Comparison of ENCODE assay signal across 8 cellular contexts in genomic region chr18:12702221-12703095, GRCh38. TPM values are rescaled to one million over a fixed set of nuclear protein-coding genes. Genes with fewer than 3 reads are reported as not detected.
DNase-seq lines count a peak whose midpoint lies in the region; ATAC-seq, FAIRE-seq and TF ChIP-seq lines count a peak whose summit lies in the region.

CEP76 (minus strand) TSS chr18:12702723; CDS start chr18:12702548, 175 bp downstream.
PSMG2 (plus strand) TSS chr18:12703042; CDS start chr18:12703108, 66 bp downstream.

- FAIRE-seq in GM18507 (lab: Jason Lieb, UNC), result peak; percentile 77
- FAIRE-seq in astrocyte (lab: Jason Lieb, UNC), result no peak

- peak within 1 kb of the TSS; percentile 94 for H3K9ac ChIP-seq in astrocyte (ENCODE audit: low read length)

- H3K4me1 Mint-ChIP-seq in astrocyte (ENCODE audit: low read depth, unreplicated experiment), result peaks cover 18% of the 10 kb centered on the region

- H3K27me3 ChIP-seq in astrocyte (ENCODE audit: insufficient read depth, low read length), result no peaks in the 10 kb centered on the region
- no peaks in the 10 kb centered on the region for H3K27me3 ChIP-seq in hepatocyte

- H3K27ac ChIP-seq in astrocyte (ENCODE audit: low read depth, low read length) (peak within 1 kb of the TSS; percentile 100), hepatocyte (peak within 1 kb of the TSS; percentile 99)

- H3K4me2 ChIP-seq in astrocyte (ENCODE audit: low read length) (peak within 1 kb of the TSS; percentile 90), hepatocyte (peak within 1 kb of the TSS; percentile 81)

- no peaks in the 10 kb centered on the region for H3K27me3 Mint-ChIP-seq in astrocyte (ENCODE audit: low read depth, unreplicated experiment)

- peak; percentile 83 for DNase-seq in GM18507 (ENCODE audit: extremely low spot score, insufficient read length, low read depth)
- peak; percentile 50 for DNase-seq in NCI-H2029 treated with DMSO at 0.1 percent for 48 hours (lab: John Stamatoyannopoulos, UW)
- peak; percentile 74 for DNase-seq in T-helper 9 cell
- peak; percentile 73 for DNase-seq in astrocyte (ENCODE audit: low read depth)
- peak; percentile 93 for DNase-seq in hepatocyte (ENCODE audit: low spot score)
- DNase-seq in retinal pigment epithelial cell (ENCODE audit: low read depth), result peak; percentile 65
- DNase-seq in cortex of kidney (lab: John Stamatoyannopoulos, UW), result no peak

- 1% methylated on average over 77 of the region's 89 CpGs for WGBS in hepatocyte (ENCODE audit: low lambda C conversion rate, missing lambda C conversion rate)

- H3K36me3 ChIP-seq in astrocyte (ENCODE audit: insufficient read depth, low read length), result peaks cover 3% of the 10 kb centered on the region
- no peaks in the 10 kb centered on the region for H3K36me3 ChIP-seq in hepatocyte (replicated peaks; ENCODE audit: insufficient read depth, low read depth)

- H4K20me1 ChIP-seq in astrocyte (ENCODE audit: insufficient read depth, low read length) (peaks cover 19% of the 10 kb centered on the region), hepatocyte (ENCODE audit: insufficient read depth, poor library complexity, severe bottlenecking) (peaks cover 5% of the 10 kb centered on the region)

- H3K9me3 Mint-ChIP-seq in astrocyte (ENCODE audit: unreplicated experiment), result no peaks in the 10 kb centered on the region

- H2AFZ ChIP-seq in astrocyte (ENCODE audit: low read depth, low read length) (peak within 1 kb of the TSS; percentile 94), hepatocyte (peak within 1 kb of the TSS; percentile 97)

- no peaks in the 10 kb centered on the region for H3K9me2 ChIP-seq in hepatocyte (replicated peaks; ENCODE audit: insufficient read depth)

- H3K4me3 Mint-ChIP-seq in astrocyte (ENCODE audit: unreplicated experiment), result peak within 1 kb of the TSS; percentile 96

- peaks cover 2% of the 10 kb centered on the region for H3K36me3 Mint-ChIP-seq in astrocyte (ENCODE audit: low read depth, unreplicated experiment)

- TF ChIP-seq CTCF in astrocyte (IDR thresholded peaks at IDR 0.05; ENCODE audit: insufficient read depth, low read depth, low read length), result no peak
- TF ChIP-seq CTCF in hepatocyte (IDR thresholded peaks at IDR 0.05; ENCODE audit: poor library complexity), result no peak
- no peak for TF ChIP-seq CTCF in retinal pigment epithelial cell (conservative IDR thresholded peaks at IDR 0.05; ENCODE audit: low read depth, low read length)

- H3K79me2 ChIP-seq in astrocyte (ENCODE audit: insufficient read depth, low read length), result peaks cover 61% of the 10 kb centered on the region
- peaks cover 60% of the 10 kb centered on the region for H3K79me2 ChIP-seq in hepatocyte

- peak within 1 kb of the TSS; percentile 98 for H3K27ac Mint-ChIP-seq in astrocyte (ENCODE audit: unreplicated experiment)

- H3K4me1 ChIP-seq in astrocyte (ENCODE audit: insufficient read depth, low read length) (peaks cover 9% of the 10 kb centered on the region), hepatocyte (ENCODE audit: insufficient read depth) (peaks cover 15% of the 10 kb centered on the region)

- ATAC-seq in HG02885 (IDR thresholded peaks at IDR 0.05; ENCODE audit: poor library complexity, unreplicated experiment), result peak; percentile 85

- H3K9me3 ChIP-seq in astrocyte (ENCODE audit: insufficient read depth, low read depth, low read length) (no peaks in the 10 kb centered on the region), hepatocyte (ENCODE audit: low read depth) (no peaks in the 10 kb centered on the region)

- H3K4me3 ChIP-seq in astrocyte (ENCODE audit: insufficient read depth, low read depth, low read length), result peak within 1 kb of the TSS; percentile 88
- peak within 1 kb of the TSS; percentile 93 for H3K4me3 ChIP-seq in hepatocyte
- peak within 1 kb of the TSS; percentile 94 for H3K4me3 ChIP-seq in retinal pigment epithelial cell (ENCODE audit: low read length)

RNA-seq across cellular contexts. Expression of gene CEP76, which starts in this region (rescaled TPM):
- total RNA-seq in astrocyte (7.5 and 9.5 TPM in 2 replicates), hepatocyte (10.0 and 11.9 TPM in 2 replicates)
- polyA plus RNA-seq in hepatocyte, result 2.0 and 4.7 TPM in 2 replicates

RNA-seq across cellular contexts. Expression of gene PSMG2, which starts in this region (rescaled TPM):
- total RNA-seq in astrocyte (57.4 and 60.1 TPM in 2 replicates), hepatocyte (76.2 and 92.0 TPM in 2 replicates)
- 76.2 and 79.4 TPM in 2 replicates for polyA plus RNA-seq in hepatocyte
